Comparison of ENCODE assay signal across 1 cellular context in genomic region chr10:48282829-48283228, GRCh38.
TF ChIP-seq lines count a peak whose summit lies in the region.

No MANE protein-coding gene starts in this region.

TF ChIP-seq in GM12878, 131 proteins besides CTCF, POLR2A, EP300 and RAD21 (continues in another document):
- TF ChIP-seq PRDM15 (CRISPR knock-in tag; IDR thresholded peaks at IDR 0.05) (no peak), POU2F2 (IDR thresholded peaks at IDR 0.05; ENCODE audit: borderline replicate concordance, low read depth, low read length) (0 out of 3 replicates have a peak, but pooled peaks have one; percentile 24), TARDBP (IDR thresholded peaks at IDR 0.05; ENCODE audit: borderline replicate concordance) (no peak), ZSCAN29 (IDR thresholded peaks at IDR 0.05) (no peak), HDAC2 (IDR thresholded peaks at IDR 0.05) (no peak), STAT3 (IDR thresholded peaks at IDR 0.05; ENCODE audit: low read depth, low read length) (no peak), STAT1 (conservative IDR thresholded peaks at IDR 0.05) (no peak), SMARCA5 (IDR thresholded peaks at IDR 0.05) (no peak), IKZF1 (conservative IDR thresholded peaks at IDR 0.05) (peak; percentile 67; the same call in 1 of the 2 replicates), FOXM1 (IDR thresholded peaks at IDR 0.05; ENCODE audit: low read depth, low read length) (peak; percentile 47; the same call in 1 of the 2 replicates), TCF7 (IDR thresholded peaks at IDR 0.05; ENCODE audit: borderline replicate concordance) (no peak), TBL1XR1 (IDR thresholded peaks at IDR 0.05; ENCODE audit: low read depth, low read length) (no peak), TCF12 (IDR thresholded peaks at IDR 0.05; ENCODE audit: low read depth, low read length) (0 out of 2 replicates have a peak, but pooled peaks have one; percentile 15), NR2C2 (IDR thresholded peaks at IDR 0.05; ENCODE audit: borderline replicate concordance, control insufficient read depth, insufficient read length, low read depth) (no peak), ATF3 (IDR thresholded peaks at IDR 0.05; ENCODE audit: borderline replicate concordance, extremely low read depth, low read depth, low read length) (no peak), E2F8 (IDR thresholded peaks at IDR 0.05; ENCODE audit: low read depth, partially characterized antibody) (no peak), CREB1 (IDR thresholded peaks at IDR 0.05; ENCODE audit: low read depth) (no peak), JUNB (IDR thresholded peaks at IDR 0.05) (peak; percentile 54), EGR1 (IDR thresholded peaks at IDR 0.05; ENCODE audit: borderline replicate concordance in 1 of 2, low read depth in 2 of 2, low read length in 2 of 2) (no peak), SMAD5 (IDR thresholded peaks at IDR 0.05; ENCODE audit: low read depth) (no peak), SUPT20H (IDR thresholded peaks at IDR 0.05; ENCODE audit: borderline replicate concordance, control insufficient read depth, low read depth, low read length) (no peak), HCFC1 (IDR thresholded peaks at IDR 0.05; ENCODE audit: low read length) (no peak), POLR2AphosphoS2 (IDR thresholded peaks at IDR 0.05; ENCODE audit: low read depth, low read length) (no peak), ESRRA (IDR thresholded peaks at IDR 0.05; ENCODE audit: low read length) (no peak), ZNF274 (IDR thresholded peaks at IDR 0.05; ENCODE audit: insufficient read depth, insufficient read length) (no peak), ZBED1 (IDR thresholded peaks at IDR 0.05; ENCODE audit: borderline replicate concordance) (no peak), GATAD2B (conservative IDR thresholded peaks at IDR 0.05; ENCODE audit: low read depth) (peak; percentile 66; the same call in 1 of the 2 replicates)
- TF ChIP-seq, protein P1, sequence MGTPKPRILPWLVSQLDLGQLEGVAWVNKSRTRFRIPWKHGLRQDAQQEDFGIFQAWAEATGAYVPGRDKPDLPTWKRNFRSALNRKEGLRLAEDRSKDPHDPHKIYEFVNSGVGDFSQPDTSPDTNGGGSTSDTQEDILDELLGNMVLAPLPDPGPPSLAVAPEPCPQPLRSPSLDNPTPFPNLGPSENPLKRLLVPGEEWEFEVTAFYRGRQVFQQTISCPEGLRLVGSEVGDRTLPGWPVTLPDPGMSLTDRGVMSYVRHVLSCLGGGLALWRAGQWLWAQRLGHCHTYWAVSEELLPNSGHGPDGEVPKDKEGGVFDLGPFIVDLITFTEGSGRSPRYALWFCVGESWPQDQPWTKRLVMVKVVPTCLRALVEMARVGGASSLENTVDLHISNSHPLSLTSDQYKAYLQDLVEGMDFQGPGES (IDR thresholded peaks at IDR 0.05) = no peak
- TF ChIP-seq, protein P2, sequence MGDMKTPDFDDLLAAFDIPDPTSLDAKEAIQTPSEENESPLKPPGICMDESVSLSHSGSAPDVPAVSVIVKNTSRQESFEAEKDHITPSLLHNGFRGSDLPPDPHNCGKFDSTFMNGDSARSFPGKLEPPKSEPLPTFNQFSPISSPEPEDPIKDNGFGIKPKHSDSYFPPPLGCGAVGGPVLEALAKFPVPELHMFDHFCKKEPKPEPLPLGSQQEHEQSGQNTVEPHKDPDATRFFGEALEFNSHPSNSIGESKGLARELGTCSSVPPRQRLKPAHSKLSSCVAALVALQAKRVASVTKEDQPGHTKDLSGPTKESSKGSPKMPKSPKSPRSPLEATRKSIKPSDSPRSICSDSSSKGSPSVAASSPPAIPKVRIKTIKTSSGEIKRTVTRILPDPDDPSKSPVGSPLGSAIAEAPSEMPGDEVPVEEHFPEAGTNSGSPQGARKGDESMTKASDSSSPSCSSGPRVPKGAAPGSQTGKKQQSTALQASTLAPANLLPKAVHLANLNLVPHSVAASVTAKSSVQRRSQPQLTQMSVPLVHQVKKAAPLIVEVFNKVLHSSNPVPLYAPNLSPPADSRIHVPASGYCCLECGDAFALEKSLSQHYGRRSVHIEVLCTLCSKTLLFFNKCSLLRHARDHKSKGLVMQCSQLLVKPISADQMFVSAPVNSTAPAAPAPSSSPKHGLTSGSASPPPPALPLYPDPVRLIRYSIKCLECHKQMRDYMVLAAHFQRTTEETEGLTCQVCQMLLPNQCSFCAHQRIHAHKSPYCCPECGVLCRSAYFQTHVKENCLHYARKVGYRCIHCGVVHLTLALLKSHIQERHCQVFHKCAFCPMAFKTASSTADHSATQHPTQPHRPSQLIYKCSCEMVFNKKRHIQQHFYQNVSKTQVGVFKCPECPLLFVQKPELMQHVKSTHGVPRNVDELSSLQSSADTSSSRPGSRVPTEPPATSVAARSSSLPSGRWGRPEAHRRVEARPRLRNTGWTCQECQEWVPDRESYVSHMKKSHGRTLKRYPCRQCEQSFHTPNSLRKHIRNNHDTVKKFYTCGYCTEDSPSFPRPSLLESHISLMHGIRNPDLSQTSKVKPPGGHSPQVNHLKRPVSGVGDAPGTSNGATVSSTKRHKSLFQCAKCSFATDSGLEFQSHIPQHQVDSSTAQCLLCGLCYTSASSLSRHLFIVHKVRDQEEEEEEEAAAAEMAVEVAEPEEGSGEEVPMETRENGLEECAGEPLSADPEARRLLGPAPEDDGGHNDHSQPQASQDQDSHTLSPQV (IDR thresholded peaks at IDR 0.05) = peak; percentile 93; the same call in 1 of the 2 replicates
- TF ChIP-seq, protein P3, sequence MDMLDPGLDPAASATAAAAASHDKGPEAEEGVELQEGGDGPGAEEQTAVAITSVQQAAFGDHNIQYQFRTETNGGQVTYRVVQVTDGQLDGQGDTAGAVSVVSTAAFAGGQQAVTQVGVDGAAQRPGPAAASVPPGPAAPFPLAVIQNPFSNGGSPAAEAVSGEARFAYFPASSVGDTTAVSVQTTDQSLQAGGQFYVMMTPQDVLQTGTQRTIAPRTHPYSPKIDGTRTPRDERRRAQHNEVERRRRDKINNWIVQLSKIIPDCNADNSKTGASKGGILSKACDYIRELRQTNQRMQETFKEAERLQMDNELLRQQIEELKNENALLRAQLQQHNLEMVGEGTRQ (IDR thresholded peaks at IDR 0.05; ENCODE audit: borderline replicate concordance, low read depth, low read length) = no peak
- TF ChIP-seq, protein P4, sequence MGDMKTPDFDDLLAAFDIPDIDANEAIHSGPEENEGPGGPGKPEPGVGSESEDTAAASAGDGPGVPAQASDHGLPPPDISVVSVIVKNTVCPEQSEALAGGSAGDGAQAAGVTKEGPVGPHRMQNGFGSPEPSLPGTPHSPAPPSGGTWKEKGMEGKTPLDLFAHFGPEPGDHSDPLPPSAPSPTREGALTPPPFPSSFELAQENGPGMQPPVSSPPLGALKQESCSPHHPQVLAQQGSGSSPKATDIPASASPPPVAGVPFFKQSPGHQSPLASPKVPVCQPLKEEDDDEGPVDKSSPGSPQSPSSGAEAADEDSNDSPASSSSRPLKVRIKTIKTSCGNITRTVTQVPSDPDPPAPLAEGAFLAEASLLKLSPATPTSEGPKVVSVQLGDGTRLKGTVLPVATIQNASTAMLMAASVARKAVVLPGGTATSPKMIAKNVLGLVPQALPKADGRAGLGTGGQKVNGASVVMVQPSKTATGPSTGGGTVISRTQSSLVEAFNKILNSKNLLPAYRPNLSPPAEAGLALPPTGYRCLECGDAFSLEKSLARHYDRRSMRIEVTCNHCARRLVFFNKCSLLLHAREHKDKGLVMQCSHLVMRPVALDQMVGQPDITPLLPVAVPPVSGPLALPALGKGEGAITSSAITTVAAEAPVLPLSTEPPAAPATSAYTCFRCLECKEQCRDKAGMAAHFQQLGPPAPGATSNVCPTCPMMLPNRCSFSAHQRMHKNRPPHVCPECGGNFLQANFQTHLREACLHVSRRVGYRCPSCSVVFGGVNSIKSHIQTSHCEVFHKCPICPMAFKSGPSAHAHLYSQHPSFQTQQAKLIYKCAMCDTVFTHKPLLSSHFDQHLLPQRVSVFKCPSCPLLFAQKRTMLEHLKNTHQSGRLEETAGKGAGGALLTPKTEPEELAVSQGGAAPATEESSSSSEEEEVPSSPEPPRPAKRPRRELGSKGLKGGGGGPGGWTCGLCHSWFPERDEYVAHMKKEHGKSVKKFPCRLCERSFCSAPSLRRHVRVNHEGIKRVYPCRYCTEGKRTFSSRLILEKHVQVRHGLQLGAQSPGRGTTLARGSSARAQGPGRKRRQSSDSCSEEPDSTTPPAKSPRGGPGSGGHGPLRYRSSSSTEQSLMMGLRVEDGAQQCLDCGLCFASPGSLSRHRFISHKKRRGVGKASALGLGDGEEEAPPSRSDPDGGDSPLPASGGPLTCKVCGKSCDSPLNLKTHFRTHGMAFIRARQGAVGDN (IDR thresholded peaks at IDR 0.05) = peak; percentile 100
- TF ChIP-seq, protein P5, sequence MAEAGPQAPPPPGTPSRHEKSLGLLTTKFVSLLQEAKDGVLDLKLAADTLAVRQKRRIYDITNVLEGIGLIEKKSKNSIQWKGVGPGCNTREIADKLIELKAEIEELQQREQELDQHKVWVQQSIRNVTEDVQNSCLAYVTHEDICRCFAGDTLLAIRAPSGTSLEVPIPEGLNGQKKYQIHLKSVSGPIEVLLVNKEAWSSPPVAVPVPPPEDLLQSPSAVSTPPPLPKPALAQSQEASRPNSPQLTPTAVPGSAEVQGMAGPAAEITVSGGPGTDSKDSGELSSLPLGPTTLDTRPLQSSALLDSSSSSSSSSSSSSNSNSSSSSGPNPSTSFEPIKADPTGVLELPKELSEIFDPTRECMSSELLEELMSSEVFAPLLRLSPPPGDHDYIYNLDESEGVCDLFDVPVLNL (IDR thresholded peaks at IDR 0.05; ENCODE audit: low read depth, low read length) = no peak
- TF ChIP-seq, protein P6, sequence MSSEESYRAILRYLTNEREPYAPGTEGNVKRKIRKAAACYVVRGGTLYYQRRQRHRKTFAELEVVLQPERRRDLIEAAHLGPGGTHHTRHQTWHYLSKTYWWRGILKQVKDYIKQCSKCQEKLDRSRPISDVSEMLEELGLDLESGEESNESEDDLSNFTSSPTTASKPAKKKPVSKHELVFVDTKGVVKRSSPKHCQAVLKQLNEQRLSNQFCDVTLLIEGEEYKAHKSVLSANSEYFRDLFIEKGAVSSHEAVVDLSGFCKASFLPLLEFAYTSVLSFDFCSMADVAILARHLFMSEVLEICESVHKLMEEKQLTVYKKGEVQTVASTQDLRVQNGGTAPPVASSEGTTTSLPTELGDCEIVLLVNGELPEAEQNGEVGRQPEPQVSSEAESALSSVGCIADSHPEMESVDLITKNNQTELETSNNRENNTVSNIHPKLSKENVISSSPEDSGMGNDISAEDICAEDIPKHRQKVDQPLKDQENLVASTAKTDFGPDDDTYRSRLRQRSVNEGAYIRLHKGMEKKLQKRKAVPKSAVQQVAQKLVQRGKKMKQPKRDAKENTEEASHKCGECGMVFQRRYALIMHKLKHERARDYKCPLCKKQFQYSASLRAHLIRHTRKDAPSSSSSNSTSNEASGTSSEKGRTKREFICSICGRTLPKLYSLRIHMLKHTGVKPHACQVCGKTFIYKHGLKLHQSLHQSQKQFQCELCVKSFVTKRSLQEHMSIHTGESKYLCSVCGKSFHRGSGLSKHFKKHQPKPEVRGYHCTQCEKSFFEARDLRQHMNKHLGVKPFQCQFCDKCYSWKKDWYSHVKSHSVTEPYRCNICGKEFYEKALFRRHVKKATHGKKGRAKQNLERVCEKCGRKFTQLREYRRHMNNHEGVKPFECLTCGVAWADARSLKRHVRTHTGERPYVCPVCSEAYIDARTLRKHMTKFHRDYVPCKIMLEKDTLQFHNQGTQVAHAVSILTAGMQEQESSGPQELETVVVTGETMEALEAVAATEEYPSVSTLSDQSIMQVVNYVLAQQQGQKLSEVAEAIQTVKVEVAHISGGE (CRISPR knock-in tag; IDR thresholded peaks at IDR 0.05) = no peak
